In the genomic region with DNA sequence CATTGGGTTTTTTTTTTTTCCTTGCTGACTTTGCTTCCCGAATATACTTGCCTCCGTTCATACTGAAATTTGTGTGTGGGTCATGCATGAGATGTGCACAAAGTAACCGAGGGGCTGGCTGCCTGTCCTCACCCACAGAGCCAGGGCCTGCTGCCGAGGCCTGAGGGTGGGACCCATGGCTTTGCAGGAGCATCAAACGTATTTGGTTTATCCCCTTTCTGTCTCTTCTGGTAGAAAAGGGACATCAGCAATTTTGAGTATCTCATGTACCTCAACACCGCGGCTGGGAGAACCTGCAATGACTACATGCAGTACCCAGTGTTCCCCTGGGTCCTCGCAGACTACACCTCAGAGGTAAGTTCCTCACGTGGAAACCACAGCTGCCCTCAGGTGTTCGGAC, we compare ENCODE assay signal across 17 cellular contexts. TPM values are rescaled to one million over a fixed set of nuclear protein-coding genes. Genes with fewer than 3 reads are reported as not detected.
DNase-seq lines count a peak whose midpoint lies in the region; ATAC-seq and TF ChIP-seq lines count a peak whose summit lies in the region.
"Had no signal": no experiment of that assay in that cellular context is flagged by ENCODE, and none has a peak within 500 bp of the region (broad histone marks: within the 10 kb centered on the region; RNA-seq: fewer than 3 reads in every experiment).

No MANE protein-coding gene starts in this region.

- H3K27me3 Mint-ChIP-seq in stimulated activated naive CD8-positive, alpha-beta T cell treated with anti-CD3 and anti-CD28 coated beads, Interleukin-15, Interleukin-2, amounts not matched to agents 100 ng/mL and 50 ng/mL, for 24 hours: no peaks in the 10 kb centered on the region
- no peaks in the 10 kb centered on the region for H3K27me3 Mint-ChIP-seq in stimulated activated naive CD8-positive, alpha-beta T cell treated with anti-CD3 and anti-CD28 coated beads, Interleukin-15, amount 100 ng/mL, for 72 hours
- no peaks in the 10 kb centered on the region for H3K27me3 Mint-ChIP-seq in osteocyte (ENCODE audit: unreplicated experiment)

- H3K36me3 Mint-ChIP-seq in stimulated activated naive CD8-positive, alpha-beta T cell treated with anti-CD3 and anti-CD28 coated beads, Interleukin-15, Interleukin-2, amounts not matched to agents 100 ng/mL and 50 ng/mL, for 24 hours (ENCODE audit: low read depth): no peaks in the 10 kb centered on the region
- no peaks in the 10 kb centered on the region for H3K36me3 Mint-ChIP-seq in osteocyte (ENCODE audit: unreplicated experiment)
- no peaks in the 10 kb centered on the region for H3K36me3 Mint-ChIP-seq in stimulated activated effector memory CD8-positive, alpha-beta T cell treated with anti-CD3 and anti-CD28 coated beads, Interleukin-12 subunit alpha, Interleukin-12 subunit beta, amount 100 ng/mL, for 72 hours
- H3K36me3 Mint-ChIP-seq: CD8-positive, alpha-beta T cell had no signal

- H3K9me3 Mint-ChIP-seq in stimulated activated naive CD8-positive, alpha-beta T cell treated with anti-CD3 and anti-CD28 coated beads, Interleukin-15, Interleukin-2, amounts not matched to agents 100 ng/mL and 50 ng/mL, for 24 hours: no peaks in the 10 kb centered on the region
- H3K9me3 Mint-ChIP-seq in stimulated activated naive CD8-positive, alpha-beta T cell treated with anti-CD3 and anti-CD28 coated beads, Interleukin-15, amount 100 ng/mL, for 72 hours: no peaks in the 10 kb centered on the region
- H3K9me3 Mint-ChIP-seq in osteocyte (ENCODE audit: unreplicated experiment): no peaks in the 10 kb centered on the region
- H3K9me3 Mint-ChIP-seq in stimulated activated effector memory CD8-positive, alpha-beta T cell treated with anti-CD3 and anti-CD28 coated beads, Interleukin-12 subunit alpha, Interleukin-12 subunit beta, amount 100 ng/mL, for 72 hours: no peaks in the 10 kb centered on the region
- H3K9me3 Mint-ChIP-seq: CD8-positive, alpha-beta T cell had no signal

- no peak for ATAC-seq in stimulated activated naive CD8-positive, alpha-beta T cell treated with anti-CD3 and anti-CD28 coated beads, Interleukin-15, amount 100 ng/mL, for 72 hours
- no peak for ATAC-seq in stimulated activated effector memory CD8-positive, alpha-beta T cell treated with anti-CD3 and anti-CD28 coated beads, Interleukin-12 subunit alpha, Interleukin-12 subunit beta, amount 100 ng/mL, for 72 hours
- ATAC-seq: CD8-positive, alpha-beta T cell had no signal

- H3K4me3 Mint-ChIP-seq in stimulated activated naive CD8-positive, alpha-beta T cell treated with anti-CD3 and anti-CD28 coated beads, Interleukin-15, Interleukin-2, amounts not matched to agents 100 ng/mL and 50 ng/mL, for 24 hours: no peak overlapping the region
- no peak overlapping the region for H3K4me3 Mint-ChIP-seq in stimulated activated naive CD8-positive, alpha-beta T cell treated with anti-CD3 and anti-CD28 coated beads, Interleukin-15, amount 100 ng/mL, for 72 hours
- no peak overlapping the region for H3K4me3 Mint-ChIP-seq in osteocyte (ENCODE audit: unreplicated experiment)
- H3K4me3 Mint-ChIP-seq in stimulated activated effector memory CD8-positive, alpha-beta T cell treated with anti-CD3 and anti-CD28 coated beads, Interleukin-12 subunit alpha, Interleukin-12 subunit beta, amount 100 ng/mL, for 72 hours: no peak overlapping the region
- H3K4me3 Mint-ChIP-seq: CD8-positive, alpha-beta T cell had no signal

- TF ChIP-seq CTCF in coronary artery (IDR thresholded peaks at IDR 0.05) (no peak), osteocyte (IDR thresholded peaks at IDR 0.05) (no peak)

- H3K4me3 ChIP-seq in coronary artery: no peak overlapping the region
- H3K4me3 ChIP-seq: BLaER1 had no signal

- H3K27ac Mint-ChIP-seq in stimulated activated naive CD8-positive, alpha-beta T cell treated with anti-CD3 and anti-CD28 coated beads, Interleukin-15, Interleukin-2, amounts not matched to agents 100 ng/mL and 50 ng/mL, for 24 hours: peak overlapping the region; percentile 45
- H3K27ac Mint-ChIP-seq in stimulated activated naive CD8-positive, alpha-beta T cell treated with anti-CD3 and anti-CD28 coated beads, Interleukin-15, amount 100 ng/mL, for 72 hours: no peak overlapping the region
- no peak overlapping the region for H3K27ac Mint-ChIP-seq in osteocyte (ENCODE audit: unreplicated experiment)
- no peak overlapping the region for H3K27ac Mint-ChIP-seq in stimulated activated effector memory CD8-positive, alpha-beta T cell treated with anti-CD3 and anti-CD28 coated beads, Interleukin-12 subunit alpha, Interleukin-12 subunit beta, amount 100 ng/mL, for 72 hours
- H3K27ac Mint-ChIP-seq: CD8-positive, alpha-beta T cell had no signal

- DNase-seq in stimulated activated naive CD8-positive, alpha-beta T cell treated with anti-CD3 and anti-CD28 coated beads, Interleukin-15, amount 100 ng/mL, for 72 hours: no peak
- DNase-seq in coronary artery (ENCODE audit: low spot score) (peak; percentile 43), osteocyte (ENCODE audit: extremely low spot score, unreplicated experiment) (peak; percentile 76), dedifferentiated amniotic fluid mesenchymal stem cell (ENCODE audit: extremely low spot score) (no peak), SIG-M5 (lab: John Stamatoyannopoulos, UW) (no peak)
- no peak for DNase-seq in stimulated activated effector memory CD8-positive, alpha-beta T cell treated with anti-CD3 and anti-CD28 coated beads, Interleukin-12 subunit alpha, Interleukin-12 subunit beta, amount 100 ng/mL, for 72 hours (ENCODE audit: low spot score in 2 of 2)
- DNase-seq: ACHN; Calu3; CD8-positive, alpha-beta T cell; DMS79 treated with DMSO at 0.1 percent for 48 hours; GF-D8; GOT3; H7; IMR-90 had no signal

- H3K27ac ChIP-seq in coronary artery: no peak overlapping the region
- H3K27ac ChIP-seq: BLaER1 had no signal

- no peaks in the 10 kb centered on the region for H3K4me1 Mint-ChIP-seq in stimulated activated naive CD8-positive, alpha-beta T cell treated with anti-CD3 and anti-CD28 coated beads, Interleukin-15, Interleukin-2, amounts not matched to agents 100 ng/mL and 50 ng/mL, for 24 hours (ENCODE audit: low read depth)
- H3K4me1 Mint-ChIP-seq in stimulated activated naive CD8-positive, alpha-beta T cell treated with anti-CD3 and anti-CD28 coated beads, Interleukin-15, amount 100 ng/mL, for 72 hours: no peaks in the 10 kb centered on the region
- H3K4me1 Mint-ChIP-seq in osteocyte (ENCODE audit: unreplicated experiment): peaks cover 3% of the 10 kb centered on the region
- no peaks in the 10 kb centered on the region for H3K4me1 Mint-ChIP-seq in stimulated activated effector memory CD8-positive, alpha-beta T cell treated with anti-CD3 and anti-CD28 coated beads, Interleukin-12 subunit alpha, Interleukin-12 subunit beta, amount 100 ng/mL, for 72 hours

RNA-seq across cellular contexts. Expression of gene LRRC18, which starts 3.5 kb away (rescaled TPM):
- total RNA-seq in osteocyte: not detected in 2 replicates
- total RNA-seq: A172; Calu3; CD8-positive, alpha-beta T cell; H7; IMR-90 had no signal

Comparison
In these comparisons a context has a peak if more than half of its experiments do, and no peak if none do; other contexts are left out.
1. DNase-seq: peak in coronary artery (single experiment) and osteocyte (single experiment); none in stimulated activated naive CD8-positive, alpha-beta T cell treated with anti-CD3 and anti-CD28 coated beads, Interleukin-15, amount 100 ng/mL, for 72 hours (0 of 2), dedifferentiated amniotic fluid mesenchymal stem cell (single experiment), stimulated activated effector memory CD8-positive, alpha-beta T cell treated with anti-CD3 and anti-CD28 coated beads, Interleukin-12 subunit alpha, Interleukin-12 subunit beta, amount 100 ng/mL, for 72 hours (0 of 2) and SIG-M5 (single experiment).